ENCODE assay signal across 20 cellular contexts in the genomic region with DNA sequence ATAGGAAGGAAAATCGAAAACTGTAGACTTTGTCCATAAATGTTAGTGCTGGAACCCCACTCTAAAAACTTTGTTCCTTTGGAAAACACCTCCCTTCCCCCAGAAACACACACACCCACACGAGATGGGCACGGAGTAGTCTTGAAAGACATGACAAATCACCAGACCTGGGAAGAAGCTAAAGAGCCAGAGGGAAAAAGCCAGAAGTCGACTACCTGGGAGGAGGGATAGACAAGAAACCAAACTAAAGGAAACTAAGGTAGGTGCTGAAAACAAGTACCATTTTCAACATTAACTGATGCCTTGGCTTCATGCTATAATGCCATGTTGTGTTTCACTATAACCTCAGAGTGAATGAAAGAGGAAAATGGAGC. TPM values are rescaled to one million over a fixed set of nuclear protein-coding genes. Genes with fewer than 3 reads are reported as not detected.
DNase-seq lines count a peak whose midpoint lies in the region; ATAC-seq and TF ChIP-seq lines count a peak whose summit lies in the region.
"Had no signal": no experiment of that assay in that cellular context is flagged by ENCODE, and none has a peak within 500 bp of the region (broad histone marks: within the 10 kb centered on the region; RNA-seq: fewer than 3 reads in every experiment).

No MANE protein-coding gene starts in this region.

- peaks cover 11 to 23% of the 10 kb centered on the region in 2 donors for H3K27me3 Mint-ChIP-seq in CD8-positive, alpha-beta memory T cell

- no peak overlapping the region for H3K14ac ChIP-seq in neuronal stem cell (ENCODE audit: low read length)

- DNase-seq in ELF-1 (ENCODE audit: low read depth, low spot score): peak; percentile 30
- no peak for DNase-seq in neuronal stem cell (ENCODE audit: low spot score)
- DNase-seq in NCI-H1694 treated with DMSO at 0.1 percent for 48 hours (lab: John Stamatoyannopoulos, UW): no peak
- DNase-seq in GM19240 (ENCODE audit: insufficient read length, low spot score): no peak
- no peak for DNase-seq in CD8-positive, alpha-beta memory T cell
- DNase-seq: ACHN; AML-193; EL; HCEC 1CT; KBM-7; NCI-H1436; NCI-H2029 treated with DMSO at 0.1 percent for 48 hours; NCI-H2171 treated with DMSO at 0.1 percent for 48 hours; NCI-H446 treated with DMSO at 0.1 percent for 48 hours; NK-92 treated with Interleukin-12 subunit alpha and Interleukin-12 subunit beta, amount 100 ng/mL, for 24 hours; RPMI8226 had no signal

- H2AFZ ChIP-seq in OCI-LY3 (ENCODE audit: low read depth, low read length) (no peak overlapping the region), neuronal stem cell (ENCODE audit: low read length) (peak overlapping the region; percentile 24)

- H3K4me2 ChIP-seq in OCI-LY3 (ENCODE audit: low read length) (peak overlapping the region; percentile 39), neuronal stem cell (ENCODE audit: insufficient read depth, low read length, poor library complexity, severe bottlenecking) (no peak overlapping the region)

- H3K27ac ChIP-seq in OCI-LY3 (ENCODE audit: low read length): no peak overlapping the region
- H3K27ac ChIP-seq in neuronal stem cell (replicated peaks; ENCODE audit: low read length): no peak overlapping the region
- no peak overlapping the region for H3K27ac ChIP-seq in CD8-positive, alpha-beta memory T cell (ENCODE audit: low read depth, low read length)
- H3K27ac ChIP-seq: HL-60 had no signal

- H2AK5ac ChIP-seq in neuronal stem cell (ENCODE audit: low read depth, low read length): no peak overlapping the region

- peaks cover 8% of the 10 kb centered on the region for H3K4me1 ChIP-seq in OCI-LY3 (ENCODE audit: low read length)
- peaks cover 23% of the 10 kb centered on the region for H3K4me1 ChIP-seq in iPS-15b (ENCODE audit: control insufficient read depth, insufficient read depth, low read length)
- peaks cover 0 to 5% of the 10 kb centered on the region in 2 donors for H3K4me1 ChIP-seq in neuronal stem cell (ENCODE audit: control insufficient read depth in 2 of 2, insufficient read depth in 1 of 2, low read depth in 1 of 2, low read length in 2 of 2)
- H3K4me1 ChIP-seq in CD8-positive, alpha-beta memory T cell (ENCODE audit: insufficient read depth, low read length): no peaks in the 10 kb centered on the region

- H3K18ac ChIP-seq in neuronal stem cell (ENCODE audit: low read length): no peak overlapping the region

- H3K36me3 Mint-ChIP-seq in CD8-positive, alpha-beta memory T cell: no peaks in the 10 kb centered on the region

- no peak overlapping the region for H2BK15ac ChIP-seq in neuronal stem cell (ENCODE audit: low read length)

- H3K27me3 ChIP-seq in OCI-LY3 (ENCODE audit: low read depth, low read length) (peaks cover 3% of the 10 kb centered on the region; the same call in 1 of the 2 replicates), iPS-15b (ENCODE audit: control insufficient read depth, insufficient read depth, low read length) (no peaks in the 10 kb centered on the region), neuronal stem cell (ENCODE audit: control insufficient read depth in 3 of 3, insufficient read depth in 3 of 3, low read depth in 1 of 3, low read length in 3 of 3) (peaks cover 0 to 8% (median 2%) of the 10 kb centered on the region in 3 experiments)
- H3K27me3 ChIP-seq in CD8-positive, alpha-beta memory T cell (ENCODE audit: insufficient read depth, low read length, poor library complexity, severe bottlenecking): no peaks in the 10 kb centered on the region

- H2BK5ac ChIP-seq in neuronal stem cell (ENCODE audit: low read length): no peak overlapping the region

- H3K4ac ChIP-seq in neuronal stem cell (ENCODE audit: low read length): no peak overlapping the region

- H3K79me2 ChIP-seq in OCI-LY3 (ENCODE audit: low read length): no peaks in the 10 kb centered on the region

- no peaks in the 10 kb centered on the region for H3K9me3 Mint-ChIP-seq in CD8-positive, alpha-beta memory T cell

- H3K4me3 Mint-ChIP-seq in CD8-positive, alpha-beta memory T cell: no peak overlapping the region

- no peak for TF ChIP-seq CTCF in OCI-LY3 (IDR thresholded peaks at IDR 0.05; ENCODE audit: low read depth, low read length)

- H3K9ac ChIP-seq in OCI-LY3 (ENCODE audit: low read length) (no peak overlapping the region), iPS-15b (ENCODE audit: low read depth, low read length) (peak overlapping the region; percentile 2), neuronal stem cell (ENCODE audit: low read depth, low read length, poor library complexity) (no peak overlapping the region)

- H3K36me3 ChIP-seq in OCI-LY3 (replicated peaks; ENCODE audit: low read depth, low read length) (no peaks in the 10 kb centered on the region), iPS-15b (ENCODE audit: control insufficient read depth, insufficient read depth, low read length) (no peaks in the 10 kb centered on the region), neuronal stem cell (replicated peaks in 1 of 2; ENCODE audit: control insufficient read depth in 2 of 2, insufficient read depth in 2 of 2, low read length in 2 of 2) (no peaks in the 10 kb centered on the region)
- no peaks in the 10 kb centered on the region for H3K36me3 ChIP-seq in CD8-positive, alpha-beta memory T cell (ENCODE audit: insufficient read depth, low read length)

- H3K27ac Mint-ChIP-seq in CD8-positive, alpha-beta memory T cell: no peak overlapping the region

- no peak overlapping the region for H4K8ac ChIP-seq in neuronal stem cell (ENCODE audit: low read depth, low read length)

- no peak overlapping the region for H4K91ac ChIP-seq in neuronal stem cell (ENCODE audit: low read depth, low read length, poor library complexity)

- WGBS in neuronal stem cell (ENCODE audit: extremely low coverage in 2 of 2, insufficient read length in 2 of 2, insufficient replicate concordance in 1 of 2), 2 donors: no CpG with 5 or more reads among the region's 4 CpGs

- POLR2A ChIA-PET in CD8-positive, alpha-beta memory T cell (lab: Charles Lee): no interaction called here

- H3K4me1 Mint-ChIP-seq in CD8-positive, alpha-beta memory T cell: no peaks in the 10 kb centered on the region

- no peaks in the 10 kb centered on the region for H4K20me1 ChIP-seq in OCI-LY3 (ENCODE audit: insufficient read depth, low read length)

- ATAC-seq in GM21515 (IDR thresholded peaks at IDR 0.05; ENCODE audit: unreplicated experiment): no peak

- H2BK12ac ChIP-seq in neuronal stem cell (ENCODE audit: low read length): no peak overlapping the region

- H3K4me3 ChIP-seq in OCI-LY3 (ENCODE audit: low read length): no peak overlapping the region
- H3K4me3 ChIP-seq in iPS-15b (ENCODE audit: low read depth, low read length): peak overlapping the region; percentile 39
- no peak overlapping the region for H3K4me3 ChIP-seq in neuronal stem cell (ENCODE audit: low read length in 2 of 2)
- H3K4me3 ChIP-seq in CD8-positive, alpha-beta memory T cell (ENCODE audit: low read length): no peak overlapping the region

- H3K79me1 ChIP-seq in neuronal stem cell (ENCODE audit: low read depth, low read length): no peaks in the 10 kb centered on the region

- no peak overlapping the region for H3K23ac ChIP-seq in neuronal stem cell (ENCODE audit: low read depth, low read length, poor library complexity)

- H3K9me3 ChIP-seq in OCI-LY3 (ENCODE audit: insufficient read depth, low read length): no peaks in the 10 kb centered on the region
- no peaks in the 10 kb centered on the region for H3K9me3 ChIP-seq in iPS-15b (ENCODE audit: control insufficient read depth, insufficient read depth, low read length)
- no peaks in the 10 kb centered on the region for H3K9me3 ChIP-seq in neuronal stem cell (replicated peaks in 1 of 2; ENCODE audit: control insufficient read depth in 2 of 2, insufficient read depth in 1 of 2, low read depth in 1 of 2, low read length in 2 of 2)
- no peaks in the 10 kb centered on the region for H3K9me3 ChIP-seq in CD8-positive, alpha-beta memory T cell (ENCODE audit: low read length)

- H2BK120ac ChIP-seq in neuronal stem cell (ENCODE audit: low read depth, low read length): no peak overlapping the region

- CTCF ChIA-PET in CD8-positive, alpha-beta memory T cell (lab: Charles Lee): no interaction called here

RNA-seq across cellular contexts. Expression of gene NANOG, which starts 0.9 kb away (rescaled TPM):
- under 0.01 TPM for polyA plus RNA-seq in neuronal stem cell (2013, experiment 1 of 2)
- polyA plus RNA-seq in neuronal stem cell (2013, experiment 2 of 2): 0.01 TPM
- not detected for total RNA-seq in CD8-positive, alpha-beta memory T cell
- not detected for polyA plus RNA-seq in CD8-positive, alpha-beta memory T cell

RNA-seq across cellular contexts. Expression of gene NANOGNB, which starts 23.3 kb away (rescaled TPM):
- not detected for polyA plus RNA-seq in neuronal stem cell (2013, experiment 1 of 2)
- not detected for polyA plus RNA-seq in neuronal stem cell (2013, experiment 2 of 2)
- not detected for total RNA-seq in CD8-positive, alpha-beta memory T cell
- polyA plus RNA-seq in CD8-positive, alpha-beta memory T cell: not detected

RNA-seq across cellular contexts. Expression of gene CLEC4C, which starts 41.1 kb away (rescaled TPM):
- not detected for polyA plus RNA-seq in neuronal stem cell (2013, experiment 1 of 2)
- polyA plus RNA-seq in neuronal stem cell (2013, experiment 2 of 2): not detected
- total RNA-seq in CD8-positive, alpha-beta memory T cell: not detected
- not detected for polyA plus RNA-seq in CD8-positive, alpha-beta memory T cell
